Comparison of ENCODE assay signal across 1 cellular context in the genomic region with DNA sequence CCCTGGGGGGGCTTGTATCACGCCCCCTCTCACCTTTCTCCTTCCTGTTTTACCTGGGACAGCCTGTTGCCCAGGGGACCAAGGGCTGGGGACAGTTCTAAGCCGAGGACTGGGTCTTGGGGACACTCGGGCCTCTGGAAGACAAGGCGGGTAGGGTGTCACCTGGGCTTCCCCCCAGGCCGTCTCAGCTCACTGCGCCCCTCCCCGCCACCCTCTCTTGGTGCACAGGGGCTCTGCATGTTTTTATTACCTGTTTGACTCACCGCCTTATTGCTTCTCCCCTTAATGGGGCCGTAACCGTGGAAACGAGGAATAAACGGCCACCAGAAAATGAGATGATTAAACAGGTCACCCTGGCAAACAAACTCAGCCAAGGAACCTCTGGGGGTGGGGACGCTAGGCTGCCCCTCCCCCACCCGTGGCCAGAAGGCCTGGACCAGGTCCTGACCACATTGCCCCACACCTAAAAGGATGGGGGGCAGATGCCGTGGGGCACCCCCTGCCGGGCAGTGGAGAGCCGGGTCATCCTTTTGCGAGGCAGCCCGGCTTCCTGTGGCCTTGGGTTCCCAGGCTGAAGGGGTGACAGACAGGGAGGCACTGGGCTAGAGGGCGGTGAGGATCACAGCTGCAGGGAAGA.
TF ChIP-seq lines count a peak whose summit lies in the region.

No MANE protein-coding gene starts in this region.

TF ChIP-seq in HepG2, 621 proteins besides CTCF, POLR2A, EP300 and RAD21 (continued from another document and continues in another):
- TF ChIP-seq ZFP91 (CRISPR knock-in tag; IDR thresholded peaks at IDR 0.05; ENCODE audit: borderline replicate concordance) = 0 out of 2 replicates have a peak, but pooled peaks have one; percentile 41
- TF ChIP-seq SNAPC2 (CRISPR knock-in tag; IDR thresholded peaks at IDR 0.05) = no peak
- TF ChIP-seq HDAC6 (IDR thresholded peaks at IDR 0.05; ENCODE audit: low read depth, low read length) = no peak
- TF ChIP-seq NFYC (CRISPR knock-in tag; IDR thresholded peaks at IDR 0.05) = no peak
- TF ChIP-seq, protein P1, sequence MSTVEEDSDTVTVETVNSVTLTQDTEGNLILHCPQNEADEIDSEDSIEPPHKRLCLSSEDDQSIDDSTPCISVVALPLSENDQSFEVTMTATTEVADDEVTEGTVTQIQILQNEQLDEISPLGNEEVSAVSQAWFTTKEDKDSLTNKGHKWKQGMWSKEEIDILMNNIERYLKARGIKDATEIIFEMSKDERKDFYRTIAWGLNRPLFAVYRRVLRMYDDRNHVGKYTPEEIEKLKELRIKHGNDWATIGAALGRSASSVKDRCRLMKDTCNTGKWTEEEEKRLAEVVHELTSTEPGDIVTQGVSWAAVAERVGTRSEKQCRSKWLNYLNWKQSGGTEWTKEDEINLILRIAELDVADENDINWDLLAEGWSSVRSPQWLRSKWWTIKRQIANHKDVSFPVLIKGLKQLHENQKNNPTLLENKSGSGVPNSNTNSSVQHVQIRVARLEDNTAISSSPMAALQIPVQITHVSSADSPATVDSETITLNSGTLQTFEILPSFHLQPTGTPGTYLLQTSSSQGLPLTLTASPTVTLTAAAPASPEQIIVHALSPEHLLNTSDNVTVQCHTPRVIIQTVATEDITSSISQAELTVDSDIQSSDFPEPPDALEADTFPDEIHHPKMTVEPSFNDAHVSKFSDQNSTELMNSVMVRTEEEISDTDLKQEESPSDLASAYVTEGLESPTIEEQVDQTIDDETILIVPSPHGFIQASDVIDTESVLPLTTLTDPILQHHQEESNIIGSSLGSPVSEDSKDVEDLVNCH (CRISPR knock-in tag; IDR thresholded peaks at IDR 0.05) = no peak
- 0 out of 2 replicates have a peak, but pooled peaks have one; percentile 78 for TF ChIP-seq ZNF354B (CRISPR knock-in tag; IDR thresholded peaks at IDR 0.05)
- TF ChIP-seq ZNF879 (CRISPR knock-in tag; IDR thresholded peaks at IDR 0.05) = no peak
- TF ChIP-seq SIX1 (CRISPR knock-in tag; IDR thresholded peaks at IDR 0.05; ENCODE audit: borderline replicate concordance) = no peak
- TF ChIP-seq, protein P2, sequence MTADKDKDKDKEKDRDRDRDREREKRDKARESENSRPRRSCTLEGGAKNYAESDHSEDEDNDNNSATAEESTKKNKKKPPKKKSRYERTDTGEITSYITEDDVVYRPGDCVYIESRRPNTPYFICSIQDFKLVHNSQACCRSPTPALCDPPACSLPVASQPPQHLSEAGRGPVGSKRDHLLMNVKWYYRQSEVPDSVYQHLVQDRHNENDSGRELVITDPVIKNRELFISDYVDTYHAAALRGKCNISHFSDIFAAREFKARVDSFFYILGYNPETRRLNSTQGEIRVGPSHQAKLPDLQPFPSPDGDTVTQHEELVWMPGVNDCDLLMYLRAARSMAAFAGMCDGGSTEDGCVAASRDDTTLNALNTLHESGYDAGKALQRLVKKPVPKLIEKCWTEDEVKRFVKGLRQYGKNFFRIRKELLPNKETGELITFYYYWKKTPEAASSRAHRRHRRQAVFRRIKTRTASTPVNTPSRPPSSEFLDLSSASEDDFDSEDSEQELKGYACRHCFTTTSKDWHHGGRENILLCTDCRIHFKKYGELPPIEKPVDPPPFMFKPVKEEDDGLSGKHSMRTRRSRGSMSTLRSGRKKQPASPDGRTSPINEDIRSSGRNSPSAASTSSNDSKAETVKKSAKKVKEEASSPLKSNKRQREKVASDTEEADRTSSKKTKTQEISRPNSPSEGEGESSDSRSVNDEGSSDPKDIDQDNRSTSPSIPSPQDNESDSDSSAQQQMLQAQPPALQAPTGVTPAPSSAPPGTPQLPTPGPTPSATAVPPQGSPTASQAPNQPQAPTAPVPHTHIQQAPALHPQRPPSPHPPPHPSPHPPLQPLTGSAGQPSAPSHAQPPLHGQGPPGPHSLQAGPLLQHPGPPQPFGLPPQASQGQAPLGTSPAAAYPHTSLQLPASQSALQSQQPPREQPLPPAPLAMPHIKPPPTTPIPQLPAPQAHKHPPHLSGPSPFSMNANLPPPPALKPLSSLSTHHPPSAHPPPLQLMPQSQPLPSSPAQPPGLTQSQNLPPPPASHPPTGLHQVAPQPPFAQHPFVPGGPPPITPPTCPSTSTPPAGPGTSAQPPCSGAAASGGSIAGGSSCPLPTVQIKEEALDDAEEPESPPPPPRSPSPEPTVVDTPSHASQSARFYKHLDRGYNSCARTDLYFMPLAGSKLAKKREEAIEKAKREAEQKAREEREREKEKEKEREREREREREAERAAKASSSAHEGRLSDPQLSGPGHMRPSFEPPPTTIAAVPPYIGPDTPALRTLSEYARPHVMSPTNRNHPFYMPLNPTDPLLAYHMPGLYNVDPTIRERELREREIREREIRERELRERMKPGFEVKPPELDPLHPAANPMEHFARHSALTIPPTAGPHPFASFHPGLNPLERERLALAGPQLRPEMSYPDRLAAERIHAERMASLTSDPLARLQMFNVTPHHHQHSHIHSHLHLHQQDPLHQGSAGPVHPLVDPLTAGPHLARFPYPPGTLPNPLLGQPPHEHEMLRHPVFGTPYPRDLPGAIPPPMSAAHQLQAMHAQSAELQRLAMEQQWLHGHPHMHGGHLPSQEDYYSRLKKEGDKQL (CRISPR knock-in tag; IDR thresholded peaks at IDR 0.05; ENCODE audit: low read depth) = no peak
- TF ChIP-seq ZNF839 (CRISPR knock-in tag; IDR thresholded peaks at IDR 0.05; ENCODE audit: borderline replicate concordance) = no peak
- TF ChIP-seq PRPF4 (IDR thresholded peaks at IDR 0.05; ENCODE audit: low read depth, low read length, poor library complexity, severe bottlenecking) = peak; percentile 88
- TF ChIP-seq, protein P3, sequence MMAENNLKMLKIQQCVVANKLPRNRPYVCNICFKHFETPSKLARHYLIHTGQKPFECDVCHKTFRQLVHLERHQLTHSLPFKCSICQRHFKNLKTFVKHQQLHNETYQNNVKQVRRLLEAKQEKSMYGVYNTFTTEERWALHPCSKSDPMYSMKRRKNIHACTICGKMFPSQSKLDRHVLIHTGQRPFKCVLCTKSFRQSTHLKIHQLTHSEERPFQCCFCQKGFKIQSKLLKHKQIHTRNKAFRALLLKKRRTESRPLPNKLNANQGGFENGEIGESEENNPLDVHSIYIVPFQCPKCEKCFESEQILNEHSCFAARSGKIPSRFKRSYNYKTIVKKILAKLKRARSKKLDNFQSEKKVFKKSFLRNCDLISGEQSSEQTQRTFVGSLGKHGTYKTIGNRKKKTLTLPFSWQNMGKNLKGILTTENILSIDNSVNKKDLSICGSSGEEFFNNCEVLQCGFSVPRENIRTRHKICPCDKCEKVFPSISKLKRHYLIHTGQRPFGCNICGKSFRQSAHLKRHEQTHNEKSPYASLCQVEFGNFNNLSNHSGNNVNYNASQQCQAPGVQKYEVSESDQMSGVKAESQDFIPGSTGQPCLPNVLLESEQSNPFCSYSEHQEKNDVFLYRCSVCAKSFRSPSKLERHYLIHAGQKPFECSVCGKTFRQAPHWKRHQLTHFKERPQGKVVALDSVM (CRISPR knock-in tag; IDR thresholded peaks at IDR 0.05) = no peak
- no peak for TF ChIP-seq KDM5A (IDR thresholded peaks at IDR 0.05; ENCODE audit: borderline replicate concordance, low read length)
- TF ChIP-seq, protein P4, sequence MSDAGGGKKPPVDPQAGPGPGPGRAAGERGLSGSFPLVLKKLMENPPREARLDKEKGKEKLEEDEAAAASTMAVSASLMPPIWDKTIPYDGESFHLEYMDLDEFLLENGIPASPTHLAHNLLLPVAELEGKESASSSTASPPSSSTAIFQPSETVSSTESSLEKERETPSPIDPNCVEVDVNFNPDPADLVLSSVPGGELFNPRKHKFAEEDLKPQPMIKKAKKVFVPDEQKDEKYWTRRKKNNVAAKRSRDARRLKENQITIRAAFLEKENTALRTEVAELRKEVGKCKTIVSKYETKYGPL (CRISPR knock-in tag; IDR thresholded peaks at IDR 0.05) = no peak
- no peak for TF ChIP-seq MEIS1 (CRISPR knock-in tag; IDR thresholded peaks at IDR 0.05; ENCODE audit: borderline replicate concordance)
- no peak for TF ChIP-seq TP53 (CRISPR knock-in tag; conservative IDR thresholded peaks at IDR 0.05)
- no peak for TF ChIP-seq ZNF484 (CRISPR knock-in tag; IDR thresholded peaks at IDR 0.05; ENCODE audit: borderline replicate concordance, low read depth)
- TF ChIP-seq TEAD2 (CRISPR knock-in tag; IDR thresholded peaks at IDR 0.05) = no peak
- no peak for TF ChIP-seq JUN (CRISPR knock-in tag; IDR thresholded peaks at IDR 0.05)
- TF ChIP-seq, protein P5, sequence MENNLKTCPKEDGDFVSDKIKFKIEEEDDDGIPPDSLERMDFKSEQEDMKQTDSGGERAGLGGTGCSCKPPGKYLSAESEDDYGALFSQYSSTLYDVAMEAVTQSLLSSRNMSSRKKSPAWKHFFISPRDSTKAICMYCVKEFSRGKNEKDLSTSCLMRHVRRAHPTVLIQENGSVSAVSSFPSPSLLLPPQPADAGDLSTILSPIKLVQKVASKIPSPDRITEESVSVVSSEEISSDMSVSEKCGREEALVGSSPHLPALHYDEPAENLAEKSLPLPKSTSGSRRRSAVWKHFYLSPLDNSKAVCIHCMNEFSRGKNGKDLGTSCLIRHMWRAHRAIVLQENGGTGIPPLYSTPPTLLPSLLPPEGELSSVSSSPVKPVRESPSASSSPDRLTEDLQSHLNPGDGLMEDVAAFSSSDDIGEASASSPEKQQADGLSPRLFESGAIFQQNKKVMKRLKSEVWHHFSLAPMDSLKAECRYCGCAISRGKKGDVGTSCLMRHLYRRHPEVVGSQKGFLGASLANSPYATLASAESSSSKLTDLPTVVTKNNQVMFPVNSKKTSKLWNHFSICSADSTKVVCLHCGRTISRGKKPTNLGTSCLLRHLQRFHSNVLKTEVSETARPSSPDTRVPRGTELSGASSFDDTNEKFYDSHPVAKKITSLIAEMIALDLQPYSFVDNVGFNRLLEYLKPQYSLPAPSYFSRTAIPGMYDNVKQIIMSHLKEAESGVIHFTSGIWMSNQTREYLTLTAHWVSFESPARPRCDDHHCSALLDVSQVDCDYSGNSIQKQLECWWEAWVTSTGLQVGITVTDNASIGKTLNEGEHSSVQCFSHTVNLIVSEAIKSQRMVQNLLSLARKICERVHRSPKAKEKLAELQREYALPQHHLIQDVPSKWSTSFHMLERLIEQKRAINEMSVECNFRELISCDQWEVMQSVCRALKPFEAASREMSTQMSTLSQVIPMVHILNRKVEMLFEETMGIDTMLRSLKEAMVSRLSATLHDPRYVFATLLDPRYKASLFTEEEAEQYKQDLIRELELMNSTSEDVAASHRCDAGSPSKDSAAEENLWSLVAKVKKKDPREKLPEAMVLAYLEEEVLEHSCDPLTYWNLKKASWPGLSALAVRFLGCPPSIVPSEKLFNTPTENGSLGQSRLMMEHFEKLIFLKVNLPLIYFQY (CRISPR knock-in tag; IDR thresholded peaks at IDR 0.05; ENCODE audit: borderline replicate concordance) = peak; percentile 50; the same call in 1 of the 2 replicates
- TF ChIP-seq ELF3 (CRISPR knock-in tag; IDR thresholded peaks at IDR 0.05) = peak; percentile 49; the same call in 1 of the 2 replicates
- no peak for TF ChIP-seq REL (CRISPR knock-in tag; conservative IDR thresholded peaks at IDR 0.05)
- TF ChIP-seq FOXA1 (IDR thresholded peaks at IDR 0.05) = no peak
- no peak for TF ChIP-seq FOXA1 (CRISPR knock-in tag; IDR thresholded peaks at IDR 0.05)
- TF ChIP-seq ZNF614 (CRISPR knock-in tag; IDR thresholded peaks at IDR 0.05; ENCODE audit: borderline replicate concordance) = no peak
- TF ChIP-seq ZNF652 (CRISPR knock-in tag; IDR thresholded peaks at IDR 0.05; ENCODE audit: borderline replicate concordance, low read depth) = no peak; the same call in 1 of the 2 replicates
- TF ChIP-seq ARID2 (CRISPR knock-in tag; IDR thresholded peaks at IDR 0.05; ENCODE audit: borderline replicate concordance) = 0 out of 2 replicates have a peak, but pooled peaks have one; percentile 9
- no peak for TF ChIP-seq ELF4 (CRISPR knock-in tag; IDR thresholded peaks at IDR 0.05; ENCODE audit: borderline replicate concordance)
- TF ChIP-seq TAF1 (CRISPR knock-in tag; IDR thresholded peaks at IDR 0.05) = no peak
- TF ChIP-seq TAF15 (IDR thresholded peaks at IDR 0.05; ENCODE audit: low read depth, low read length, poor library complexity, severe bottlenecking) = no peak
- no peak for TF ChIP-seq NONO (IDR thresholded peaks at IDR 0.05)
- TF ChIP-seq NONO (CRISPR knock-in tag; conservative IDR thresholded peaks at IDR 0.05) = 0 out of 2 replicates have a peak, but pooled peaks have one; percentile 52
- no peak for TF ChIP-seq ZNF101 (CRISPR knock-in tag; IDR thresholded peaks at IDR 0.05; ENCODE audit: borderline replicate concordance, low read depth)
- no peak for TF ChIP-seq E2F2 (CRISPR knock-in tag; IDR thresholded peaks at IDR 0.05; ENCODE audit: borderline replicate concordance)
- TF ChIP-seq MXD1 (CRISPR knock-in tag; IDR thresholded peaks at IDR 0.05) = peak; percentile 58
- 0 out of 2 replicates have a peak, but pooled peaks have one; percentile 35 for TF ChIP-seq SPEN (CRISPR knock-in tag; IDR thresholded peaks at IDR 0.05; ENCODE audit: low read depth)
- TF ChIP-seq MXD3 (CRISPR knock-in tag; IDR thresholded peaks at IDR 0.05) = peak; percentile 41; the same call in 1 of the 2 replicates
- TF ChIP-seq ZNF180 (CRISPR knock-in tag; IDR thresholded peaks at IDR 0.05; ENCODE audit: borderline replicate concordance, low read depth) = no peak
